Comparison of ENCODE assay signal across 8 cellular contexts in the genomic region with DNA sequence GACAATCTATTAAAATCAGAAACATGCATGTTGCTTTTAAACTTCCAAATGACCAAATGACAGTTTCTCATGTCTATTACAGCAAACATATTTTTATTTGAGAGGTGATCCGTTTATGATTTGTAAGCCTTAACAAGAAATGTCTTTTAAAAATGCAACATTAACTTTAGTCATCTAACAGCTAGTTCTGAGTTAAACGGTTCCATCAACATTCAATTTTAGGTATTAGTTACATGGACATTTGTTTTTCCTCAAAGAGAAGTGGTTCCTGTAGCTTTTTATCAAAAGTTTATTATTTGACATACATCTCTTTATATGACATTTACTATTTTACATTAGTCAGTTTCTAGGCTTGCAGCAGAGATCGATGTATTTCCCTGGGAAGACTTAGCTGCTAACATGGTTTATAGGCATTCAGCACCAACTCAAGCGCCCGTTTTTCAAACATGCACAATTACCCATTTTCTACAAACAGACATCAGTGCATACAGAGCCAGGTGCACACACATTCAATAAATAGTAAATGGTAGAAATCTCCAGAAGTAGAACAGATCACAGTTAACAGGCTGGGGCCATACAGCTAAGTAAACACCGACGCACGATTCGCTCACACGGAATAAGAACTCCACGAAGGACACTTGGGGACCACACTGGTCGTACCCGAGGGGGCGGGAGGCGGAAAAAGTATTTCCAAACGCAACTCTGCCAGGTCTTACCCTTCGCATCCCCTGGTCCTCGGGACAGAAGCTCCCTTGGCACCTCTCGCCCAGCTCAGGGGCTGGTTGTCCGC. TPM values are rescaled to one million over a fixed set of nuclear protein-coding genes. Genes with fewer than 3 reads are reported as not detected.
DNase-seq lines count a peak whose midpoint lies in the region; ATAC-seq and TF ChIP-seq lines count a peak whose summit lies in the region.

No MANE protein-coding gene starts in this region.

- no peaks in the 10 kb centered on the region for H3K36me3 ChIP-seq in cardiac muscle cell
- H3K36me3 ChIP-seq in OCI-LY7 (ENCODE audit: insufficient read depth, low read length): peaks cover 55% of the 10 kb centered on the region

- no peaks in the 10 kb centered on the region for H3K9me2 ChIP-seq in OCI-LY7 (ENCODE audit: insufficient read depth, low read length)

- no peak overlapping the region for H3K27ac ChIP-seq in cardiac muscle cell
- peak overlapping the region; percentile 80 for H3K27ac ChIP-seq in OCI-LY7 (ENCODE audit: low read depth, low read length, poor library complexity, severe bottlenecking)

- no peak for DNase-seq in cardiac muscle cell (ENCODE audit: low read depth in 1 of 2, low spot score in 1 of 2)
- no peak for DNase-seq in left ventricle myocardium superior
- no peak for DNase-seq in OCI-LY7 (ENCODE audit: low spot score)
- DNase-seq in fibroblast of the aortic adventitia (ENCODE audit: low read depth): no peak
- no peak for DNase-seq in skeletal muscle cell (ENCODE audit: low read depth)
- no peak for DNase-seq in posterior vena cava (ENCODE audit: low spot score)
- no peak for DNase-seq in stimulated activated naive CD4-positive, alpha-beta T cell treated with Interleukin-2 at 50 U/mL for 16 hours (lab: John Stamatoyannopoulos, UW)

- no peak for TF ChIP-seq CTCF in cardiac muscle cell (IDR thresholded peaks at IDR 0.05; ENCODE audit: low read depth, low read length)
- TF ChIP-seq CTCF in OCI-LY7 (conservative IDR thresholded peaks at IDR 0.05; ENCODE audit: low read length): no peak; the same call in 1 of the 2 replicates
- no peak for TF ChIP-seq CTCF in fibroblast of the aortic adventitia (IDR thresholded peaks at IDR 0.05; ENCODE audit: insufficient read depth, low read length)

- peaks cover 75% of the 10 kb centered on the region for H3K27me3 ChIP-seq in cardiac muscle cell

- H3K4me2 ChIP-seq in OCI-LY7 (ENCODE audit: low read length): peak overlapping the region; percentile 93

- H3K4me1 ChIP-seq in cardiac muscle cell (ENCODE audit: low read depth): no peaks in the 10 kb centered on the region
- peaks cover 52% of the 10 kb centered on the region for H3K4me1 ChIP-seq in OCI-LY7 (ENCODE audit: insufficient read depth, low read length, poor library complexity, severe bottlenecking)

- no peaks in the 10 kb centered on the region; the same call in 1 of the 2 replicates for H4K20me1 ChIP-seq in OCI-LY7 (ENCODE audit: insufficient read depth, low read length)

- ATAC-seq in left ventricle myocardium superior: no peak
- ATAC-seq in HG02938 (IDR thresholded peaks at IDR 0.05; ENCODE audit: unreplicated experiment): no peak

- no peak overlapping the region for H2AFZ ChIP-seq in OCI-LY7 (ENCODE audit: low read length)

- H3K4me3 ChIP-seq in cardiac muscle cell: peak overlapping the region; percentile 36
- peak overlapping the region; percentile 97 for H3K4me3 ChIP-seq in OCI-LY7 (ENCODE audit: low read depth, low read length, poor library complexity, severe bottlenecking)
- peak overlapping the region; percentile 47 for H3K4me3 ChIP-seq in fibroblast of the aortic adventitia (ENCODE audit: low read depth, low read length)
- H3K4me3 ChIP-seq in skeletal muscle cell (ENCODE audit: low read depth, low read length): peak overlapping the region; percentile 54

- CTCF ChIA-PET in OCI-LY7 (lab: Charles Lee; ENCODE audit: unreplicated experiment): interaction anchor here (0.6 to 1.0 kb wide), 3 partner anchors 14 to 335 kb away, joined by 3 read pairs; no protein-coding TSS in a partner anchor

- BruUV-seq in OCI-LY7 (replicated peaks; lab: Mats Ljungman, UMichigan): no TSS peak

- H3K79me2 ChIP-seq in OCI-LY7 (ENCODE audit: insufficient read depth, low read depth, low read length): peaks cover 76% of the 10 kb centered on the region

- POLR2A ChIA-PET in OCI-LY7 (lab: Charles Lee): interaction anchor here (0.6 to 5.5 kb wide), 26 partner anchors 9 to 772 kb away, joined by 3 to 153 read pairs (median 4); partner anchors contain the start of gene AKIRIN2

- intact Hi-C loops in left ventricle myocardium superior (cut with micrococcal nuclease) (no loop called here), OCI-LY7 (cut with micrococcal nuclease; ENCODE audit: unreplicated experiment) (loop anchor here (5.0 to 10.0 kb wide), 6 partner anchors 327 to 1190 kb away; partner anchors contain the start of genes CFAP206, SLC35A1 and UBE2J1), posterior vena cava (cut with DNase I) (no loop called here)

- no peaks in the 10 kb centered on the region for H3K9me3 ChIP-seq in cardiac muscle cell (ENCODE audit: low read depth)
- H3K9me3 ChIP-seq in OCI-LY7 (ENCODE audit: low read length): no peaks in the 10 kb centered on the region

RNA-seq across cellular contexts. Expression of gene CNR1, which starts 0.9 kb away (rescaled TPM):
- total RNA-seq in cardiac muscle cell: 0.28 and 0.39 TPM in 2 replicates
- polyA plus RNA-seq in cardiac muscle cell: 0.69 and 0.97 TPM in 2 replicates
- 0.47 TPM for total RNA-seq in left ventricle myocardium superior
- 109 and 150 TPM in 2 replicates for total RNA-seq in OCI-LY7 (2014; rRNA removed; shearing (Covaris generic))
- 246 and 247 TPM in 2 replicates for total RNA-seq in OCI-LY7 (2022)
- not detected in 2 replicates for total RNA-seq in fibroblast of the aortic adventitia (ENCODE audit: low replicate concordance)
- total RNA-seq in posterior vena cava: 10 to 100 TPM; 11.1 to 21.7 TPM

Comparison
In these comparisons a context has a peak if more than half of its experiments do, and no peak if none do; other contexts are left out.
1. H3K4me3 ChIP-seq: peak in every context shown above with its lines; median percentile 97 in OCI-LY7; 54 in skeletal muscle cell; 47 in fibroblast of the aortic adventitia; 36 in cardiac muscle cell.